25 cellular contexts compared by ENCODE assay signal in genomic region chr19:41241859-41242258, GRCh38. TPM values are rescaled to one million over a fixed set of nuclear protein-coding genes. Genes with fewer than 3 reads are reported as not detected.
DNase-seq lines count a peak whose midpoint lies in the region; ATAC-seq, FAIRE-seq and TF ChIP-seq lines count a peak whose summit lies in the region.
"Had no signal": no experiment of that assay in that cellular context is flagged by ENCODE, and none has a peak within 500 bp of the region (broad histone marks: within the 10 kb centered on the region; RNA-seq: fewer than 3 reads in every experiment).

No MANE protein-coding gene starts in this region.

- peaks cover 86% of the 10 kb centered on the region for H3K36me3 ChIP-seq in IMR-90 (ENCODE audit: control insufficient read depth, insufficient read depth, low read length)
- H3K36me3 ChIP-seq in K562 (ENCODE audit: control insufficient read depth, insufficient read depth, low read length), result no peaks in the 10 kb centered on the region
- H3K36me3 ChIP-seq in psoas muscle (ENCODE audit: insufficient read depth in 1 of 2, low read depth in 1 of 2), result peaks cover 0 to 9% of the 10 kb centered on the region in 2 donors
- H3K36me3 ChIP-seq: BE2C, BLaER1 had no signal

- H2AK5ac ChIP-seq in IMR-90 (ENCODE audit: low read depth, low read length), result no peak overlapping the region

- no peak overlapping the region for H3K14ac ChIP-seq in IMR-90 (replicated peaks; ENCODE audit: low read depth, low read length)

- H4K8ac ChIP-seq in IMR-90 (ENCODE audit: low read depth in 2 of 2, low read length in 2 of 2), result no peak overlapping the region; a peak in 1 of 4 replicates

- H3K4me2 ChIP-seq in A549 (no peak overlapping the region), IMR-90 (ENCODE audit: low read depth, low read length) (no peak overlapping the region), K562 (ENCODE audit: insufficient read depth, low read length) (no peak overlapping the region)
- H3K4me2 ChIP-seq: BLaER1 had no signal

- H4K91ac ChIP-seq in IMR-90 (ENCODE audit: insufficient read depth, low read depth, low read length), result no peak overlapping the region

- in situ Hi-C loops in IMR-90 (cut with MboI; ENCODE audit: low sequenced_read_pairs) (no loop called here), K562 (cut with MboI) (no loop called here)

- peak overlapping the region; percentile 31 for H2AK9ac ChIP-seq in IMR-90 (replicated peaks; ENCODE audit: low read depth, low read length, poor library complexity)

- CTCF ChIA-PET in A549 (lab: Yijun Ruan, JAX) (interaction anchor here (0.6 to 27.6 kb wide), 9 partner anchors 11 to 579 kb away, joined by 3 to 1023 read pairs (median 4); partner anchors contain the start of genes AXL, CYP2S1 and HNRNPUL1), IMR-90 (lab: Yijun Ruan, JAX) (interaction anchor here (0.6 kb wide), 1 partner anchor 37 kb away, joined by 9 read pairs; no protein-coding TSS in a partner anchor), K562 (lab: Yijun Ruan, JAX; ENCODE audit: low intra/inter-chr PET ratio) (no interaction called here)

- no peak overlapping the region for H3K56ac ChIP-seq in IMR-90 (ENCODE audit: extremely low read depth, insufficient read depth, low read length)

- no peak for FAIRE-seq in A549 (lab: Jason Lieb, UNC)
- FAIRE-seq in K562 (lab: Jason Lieb, UNC), result no peak
- FAIRE-seq: GM12878, GM12892, GM18507 had no signal

- no peaks in the 10 kb centered on the region for H3K9me3 ChIP-seq in A549
- no peaks in the 10 kb centered on the region for H3K9me3 ChIP-seq in IMR-90 (ENCODE audit: control insufficient read depth, insufficient read depth, low read length)
- H3K9me3 ChIP-seq in K562 (replicated peaks; ENCODE audit: control insufficient read depth, insufficient read depth, low read depth, low read length), result no peaks in the 10 kb centered on the region
- H3K9me3 ChIP-seq in psoas muscle, result no peaks in the 10 kb centered on the region
- H3K9me3 ChIP-seq: BE2C, BLaER1 had no signal

- H2BK120ac ChIP-seq in IMR-90 (ENCODE audit: low read depth, low read length), result no peak overlapping the region

- no peak overlapping the region for H2BK15ac ChIP-seq in IMR-90 (ENCODE audit: low read depth, low read length)

- peak overlapping the region; percentile 49; the same call in 1 of the 2 replicates for H3K23ac ChIP-seq in IMR-90 (ENCODE audit: low read depth, low read length)

- TF ChIP-seq RAD21 in A549 (conservative IDR thresholded peaks at IDR 0.05 in 1 of 2, IDR thresholded peaks at IDR 0.05 in 1 of 2) (no peak), IMR-90 (IDR thresholded peaks at IDR 0.05; ENCODE audit: low read length) (no peak), K562 (CRISPR knock-in tag; conservative IDR thresholded peaks at IDR 0.05 in 1 of 2, IDR thresholded peaks at IDR 0.05 in 1 of 2) (no peak)

- H3K27ac ChIP-seq in A549 (no peak overlapping the region), IMR-90 (ENCODE audit: insufficient read depth, low read length) (no peak overlapping the region), K562 (ENCODE audit: extremely low read depth, low read depth, low read length) (no peak overlapping the region), psoas muscle (no peak overlapping the region)
- H3K27ac ChIP-seq: 22Rv1, BLaER1 had no signal

- H3K4me1 ChIP-seq in A549, result no peaks in the 10 kb centered on the region
- H3K4me1 ChIP-seq in IMR-90 (ENCODE audit: control insufficient read depth, insufficient read depth, low read length), result no peaks in the 10 kb centered on the region
- H3K4me1 ChIP-seq in K562 (replicated peaks in 1 of 2; ENCODE audit: control insufficient read depth in 2 of 2, insufficient read depth in 2 of 2, low read length in 2 of 2), result peaks cover 0 to 6% of the 10 kb centered on the region in 2 experiments; a peak in 2 of 5 replicates
- no peaks in the 10 kb centered on the region for H3K4me1 ChIP-seq in psoas muscle
- H3K4me1 ChIP-seq: BE2C had no signal

- ATAC-seq in A549, result no peak
- no peak for ATAC-seq in IMR-90 (ENCODE audit: low read depth)
- no peak for ATAC-seq in K562
- no peak for ATAC-seq in psoas muscle
- no peak for ATAC-seq in HG03025 (IDR thresholded peaks at IDR 0.05; ENCODE audit: low FRiP score, unreplicated experiment)
- ATAC-seq: GM12878 had no signal

- no peak overlapping the region; the same call in 1 of the 2 replicates for H4K5ac ChIP-seq in IMR-90 (ENCODE audit: low read depth, low read length)

- intact Hi-C loops in IMR-90 (cut with micrococcal nuclease) (no loop called here), K562 (cut with micrococcal nuclease) (no loop called here), psoas muscle (cut with DNase I) (no loop called here)

- TF ChIP-seq EP300 in A549 (IDR thresholded peaks at IDR 0.05), result no peak
- no peak for TF ChIP-seq EP300 in K562 (IDR thresholded peaks at IDR 0.05; ENCODE audit: low read length)

- H2AFZ ChIP-seq in IMR-90 (replicated peaks; ENCODE audit: low read length, poor library complexity) (no peak overlapping the region), K562 (ENCODE audit: low read depth, low read length) (no peak overlapping the region)

- BruUV-seq in IMR-90 (replicated peaks; lab: Mats Ljungman, UMichigan) (no TSS peak), K562 (replicated peaks; lab: Mats Ljungman, UMichigan) (no TSS peak)

- H3K18ac ChIP-seq in IMR-90 (ENCODE audit: low read depth, low read length), result no peak overlapping the region

- no peak for TF ChIP-seq CTCF in A549 (IDR thresholded peaks at IDR 0.05)
- TF ChIP-seq CTCF in IMR-90 (conservative IDR thresholded peaks at IDR 0.05; ENCODE audit: low read depth, low read length), result no peak
- TF ChIP-seq CTCF in K562 (IDR thresholded peaks at IDR 0.05 in 2 of 3, conservative IDR thresholded peaks at IDR 0.05 in 1 of 3; ENCODE audit: insufficient read depth in 2 of 3, low read depth in 1 of 3, low read length in 3 of 3), result no peak
- TF ChIP-seq CTCF in psoas muscle (IDR thresholded peaks at IDR 0.05), result no peak

- no peak overlapping the region for H3K9ac ChIP-seq in IMR-90 (ENCODE audit: low read depth, low read length)
- no peak overlapping the region for H3K9ac ChIP-seq in K562 (ENCODE audit: insufficient read depth in 1 of 2, low read depth in 2 of 2, low read length in 2 of 2)
- H3K9ac ChIP-seq: BLaER1 had no signal

- dilution Hi-C loops in IMR-90 (cut with HindIII; ENCODE audit: low sequenced_read_pairs, unreplicated experiment), result no loop called here

- POLR2A ChIA-PET in A549 (lab: Yijun Ruan, JAX), result interaction anchor here (0.7 kb wide), 2 partner anchors 38 to 595 kb away, joined by 3 read pairs; no protein-coding TSS in a partner anchor
- POLR2A ChIA-PET in IMR-90 (lab: Charles Lee; ENCODE audit: unreplicated experiment), result no interaction called here
- POLR2A ChIA-PET in K562 (lab: Yijun Ruan, JAX), result no interaction called here

- H3K4me3 ChIP-seq in A549, result no peak overlapping the region
- H3K4me3 ChIP-seq in IMR-90 (ENCODE audit: insufficient read depth, low read depth, low read length), result no peak overlapping the region
- H3K4me3 ChIP-seq in K562, result no peak overlapping the region
- H3K4me3 ChIP-seq in psoas muscle, result no peak overlapping the region
- H3K4me3 ChIP-seq: BLaER1, GM12878 had no signal

- H3K27me3 ChIP-seq in IMR-90 (ENCODE audit: control insufficient read depth, insufficient read depth, low read length) (no peaks in the 10 kb centered on the region), K562 (ENCODE audit: control insufficient read depth in 2 of 2, insufficient read depth in 2 of 2, low read length in 2 of 2) (peaks cover 5 to 21% of the 10 kb centered on the region in 2 experiments; a peak in 3 of 5 replicates), psoas muscle (ENCODE audit: insufficient read depth in 3 of 3, low read length in 2 of 3) (peaks cover 0 to 5% (median 0%) of the 10 kb centered on the region in 3 donors)
- H3K27me3 ChIP-seq: BLaER1 had no signal

- peaks cover 41% of the 10 kb centered on the region for H4K20me1 ChIP-seq in IMR-90 (ENCODE audit: insufficient read depth, low read length)
- H4K20me1 ChIP-seq in K562 (replicated peaks; ENCODE audit: control insufficient read depth, insufficient read depth, low read length), result no peaks in the 10 kb centered on the region
- H4K20me1 ChIP-seq: BLaER1 had no signal

- H3K4ac ChIP-seq in IMR-90 (ENCODE audit: low read depth, low read length), result no peak overlapping the region

- H2BK20ac ChIP-seq in IMR-90 (ENCODE audit: low read depth, low read length), result no peak overlapping the region

- no peak for TF ChIP-seq POLR2A in A549 (IDR thresholded peaks at IDR 0.05; ENCODE audit: low read length)
- TF ChIP-seq POLR2A in IMR-90 (IDR thresholded peaks at IDR 0.05; ENCODE audit: low read depth, low read length), result no peak
- no peak for TF ChIP-seq POLR2A in K562 (conservative IDR thresholded peaks at IDR 0.05)

- H2BK5ac ChIP-seq in IMR-90 (ENCODE audit: low read depth, low read length, poor library complexity, severe bottlenecking), result no peak overlapping the region

- H3K79me1 ChIP-seq in IMR-90 (ENCODE audit: low read depth in 1 of 2, low read length in 2 of 2), result peaks cover 69 to 74% of the 10 kb centered on the region in 2 experiments

- WGBS in A549 (ENCODE audit: missing lambda C conversion rate), result 88% methylated on average over 5 of the region's 5 CpGs
- WGBS in IMR-90 (ENCODE audit: extremely low coverage in 2 of 2, insufficient read length in 1 of 2), 2 experiments, result 65 to 100% methylated on average over 2 of the region's 5 CpGs
- 8% methylated on average over 5 of the region's 5 CpGs for WGBS in K562 (ENCODE audit: insufficient coverage, low coverage, missing lambda C conversion rate)
- 82 to 92% (median 87%) methylated on average over 5 of the region's 5 CpGs for WGBS in psoas muscle, 3 donors

- DNase-seq in A549 (ENCODE audit: low read depth in 1 of 2, low spot score in 1 of 2), result no peak
- no peak for DNase-seq in IMR-90
- DNase-seq in K562 (ENCODE audit: extremely low read depth in 1 of 4, low spot score in 3 of 4), result no peak
- DNase-seq in psoas muscle, result no peak
- DNase-seq: ACHN; BE2C; C1 segment of cervical spinal cord; CD4-positive, alpha-beta memory T cell; CD4-positive, CD25-positive, alpha-beta regulatory T cell; CD8-positive, alpha-beta memory T cell; COR-L47; DMS 273 treated with DMSO at 0.1 percent for 48 hours; DMS153; DMS53; DMS79; DND-41; EL; GDM1 had no signal

- H3K79me2 ChIP-seq in K562 (ENCODE audit: control insufficient read depth, insufficient read depth, low read length), result no peaks in the 10 kb centered on the region

- H3K9me1 ChIP-seq in IMR-90 (ENCODE audit: insufficient read depth, low read length), result peaks cover 14% of the 10 kb centered on the region
- H3K9me1 ChIP-seq in K562 (ENCODE audit: control insufficient read depth, insufficient read depth, low read length), result peaks cover 2% of the 10 kb centered on the region

RNA-seq across cellular contexts. Expression of gene HNRNPUL1, which starts 22.3 kb away (rescaled TPM):
- polyA plus RNA-seq in A549 (2011; rRNA removed) (89.5 and 117 TPM in 2 replicates), A549 (2017; fragmentation: RNase III; extraction: RNeasy Plus Mini Kit Qiagen cat#74134 plus additional on column Dnase treatment) (272 to 278 TPM (median 273 TPM) in 3 replicates), IMR-90 (2012; rRNA removed) (67.3 and 68.1 TPM in 2 replicates), K562 (2011; rRNA removed) (39.2 and 59.3 TPM in 2 replicates), K562 (2014; fragmentation: Illumina TruSeq; extraction: Trizol) (138 and 160 TPM in 2 replicates), K562 (2014; fragmentation: Nextera tagmentation; extraction: Ambion mirVana) (1 to 10 TPM; 7.3 to 9.4 TPM), K562 (2014; rRNA removed) (93.8 and 107 TPM in 2 replicates), psoas muscle (10 to 100 TPM; 54.3 to 82.3 (median 69.2) TPM)
- polyA plus RNA-seq in A549 (2012; cell fraction: cytosol; rRNA removed), result 77.4 and 104 TPM in 2 replicates
- polyA plus RNA-seq in A549 (2012; cell fraction: nucleus; rRNA removed), result 94.8 and 133 TPM in 2 replicates
- polyA minus RNA-seq in A549 (2011; rRNA and poly(A)+ RNA removed), result 118 and 124 TPM in 2 replicates
- total RNA-seq in IMR-90 (2012; rRNA removed) (50.7 and 56.1 TPM in 2 replicates), K562 (2014; rRNA removed) (85.0 and 99.3 TPM in 2 replicates), K562 (2014; rRNA removed; fragmentation: Illumina TruSeq; extraction: Trizol) (69.9 and 78.2 TPM in 2 replicates), K562 (2015; rRNA removed; fragmentation: Illumina TruSeq; extraction: Trizol) (85.9 and 88.7 TPM in 2 replicates), K562 (2021) (196 and 211 TPM in 2 replicates), psoas muscle (100 to 1,000 TPM in 2 of 4 donors, 10 to 100 TPM in 2; 82.2 to 129 (median 105) TPM)
- polyA plus RNA-seq in IMR-90 (2012; cell fraction: cytosol; rRNA removed), result 51.7 and 53.7 TPM in 2 replicates
- polyA plus RNA-seq in IMR-90 (2012; cell fraction: nucleus; rRNA removed; ENCODE audit: low replicate concordance), result 65.4 and 102 TPM in 2 replicates
- total RNA-seq in K562 (2011; cell fraction: chromatin; rRNA removed; ENCODE audit: low replicate concordance), result 232 and 237 TPM in 2 replicates
- 95.1 and 105 TPM in 2 replicates for total RNA-seq in K562 (2011; cell fraction: nucleolus; rRNA removed)
- 117 and 149 TPM in 2 replicates for total RNA-seq in K562 (2011; cell fraction: nucleoplasm; rRNA removed)
- 36.1 and 60.0 TPM in 2 replicates for polyA plus RNA-seq in K562 (2011; cell fraction: cytosol; rRNA removed)
- polyA plus RNA-seq in K562 (2011; cell fraction: nucleus; rRNA removed), result 43.7 and 55.9 TPM in 2 replicates
- 121 and 132 TPM in 2 replicates for polyA plus RNA-seq in K562 (2012)
- 53.3 and 64.4 TPM in 2 replicates for polyA minus RNA-seq in K562 (2011; rRNA and poly(A)+ RNA removed)
- polyA minus RNA-seq in K562 (2011; cell fraction: cytosol; rRNA and poly(A)+ RNA removed), result 50.4 and 56.1 TPM in 2 replicates
- polyA minus RNA-seq in K562 (2011; cell fraction: nucleus; rRNA and poly(A)+ RNA removed), result 40.3 and 68.6 TPM in 2 replicates

RNA-seq across cellular contexts. Expression of gene AXL, which starts 22.8 kb away (rescaled TPM):
- polyA plus RNA-seq in A549 (2011; rRNA removed) (60.1 and 60.3 TPM in 2 replicates), A549 (2017; fragmentation: RNase III; extraction: RNeasy Plus Mini Kit Qiagen cat#74134 plus additional on column Dnase treatment) (45.4 to 69.4 TPM (median 47.8 TPM) in 3 replicates), IMR-90 (2012; rRNA removed) (212 and 235 TPM in 2 replicates), K562 (2011; rRNA removed) (6.0 and 6.6 TPM in 2 replicates), K562 (2014; fragmentation: Illumina TruSeq; extraction: Trizol) (1.6 and 2.0 TPM in 2 replicates), K562 (2014; fragmentation: Nextera tagmentation; extraction: Ambion mirVana) (1 to 10 TPM; 1.9 to 2.0 TPM), K562 (2014; rRNA removed) (1.1 and 1.2 TPM in 2 replicates), psoas muscle (1 to 10 TPM; 3.3 to 4.4 (median 4.3) TPM)
- polyA plus RNA-seq in A549 (2012; cell fraction: cytosol; rRNA removed), result 66.8 and 78.1 TPM in 2 replicates
- polyA plus RNA-seq in A549 (2012; cell fraction: nucleus; rRNA removed), result 128 and 129 TPM in 2 replicates
- 378 and 386 TPM in 2 replicates for polyA minus RNA-seq in A549 (2011; rRNA and poly(A)+ RNA removed)
- total RNA-seq in IMR-90 (2012; rRNA removed) (444 and 466 TPM in 2 replicates), K562 (2014; rRNA removed) (1.6 and 2.6 TPM in 2 replicates), K562 (2014; rRNA removed; fragmentation: Illumina TruSeq; extraction: Trizol) (1.2 and 1.4 TPM in 2 replicates), K562 (2015; rRNA removed; fragmentation: Illumina TruSeq; extraction: Trizol) (0.79 and 0.80 TPM in 2 replicates), K562 (2021) (3.0 and 3.4 TPM in 2 replicates), psoas muscle (10 to 100 TPM in 2 of 4 donors, 1 to 10 TPM in 2; 8.4 to 13.6 (median 11.0) TPM)
- polyA plus RNA-seq in IMR-90 (2012; cell fraction: cytosol; rRNA removed), result 163 and 168 TPM in 2 replicates
- 125 and 184 TPM in 2 replicates for polyA plus RNA-seq in IMR-90 (2012; cell fraction: nucleus; rRNA removed; ENCODE audit: low replicate concordance)
- total RNA-seq in K562 (2011; cell fraction: chromatin; rRNA removed; ENCODE audit: low replicate concordance), result 5.6 and 26.9 TPM in 2 replicates
- 15.1 and 31.7 TPM in 2 replicates for total RNA-seq in K562 (2011; cell fraction: nucleolus; rRNA removed)
- total RNA-seq in K562 (2011; cell fraction: nucleoplasm; rRNA removed), result 14.5 and 18.9 TPM in 2 replicates
- 5.2 and 17.6 TPM in 2 replicates for polyA plus RNA-seq in K562 (2011; cell fraction: cytosol; rRNA removed)
- 3.2 and 12.0 TPM in 2 replicates for polyA plus RNA-seq in K562 (2011; cell fraction: nucleus; rRNA removed)
- polyA plus RNA-seq in K562 (2012), result 1.4 and 3.0 TPM in 2 replicates
- 20.1 and 36.0 TPM in 2 replicates for polyA minus RNA-seq in K562 (2011; rRNA and poly(A)+ RNA removed)
- 21.2 and 32.5 TPM in 2 replicates for polyA minus RNA-seq in K562 (2011; cell fraction: cytosol; rRNA and poly(A)+ RNA removed)
- 4.9 and 8.2 TPM in 2 replicates for polyA minus RNA-seq in K562 (2011; cell fraction: nucleus; rRNA and poly(A)+ RNA removed)
- total RNA-seq: CD4-positive, CD25-positive, alpha-beta regulatory T cell had no signal

RNA-seq across cellular contexts. Expression of gene CYP2S1, which starts 48.8 kb away (rescaled TPM):
- polyA plus RNA-seq in A549 (2011; rRNA removed) (8.6 and 19.7 TPM in 2 replicates), A549 (2017; fragmentation: RNase III; extraction: RNeasy Plus Mini Kit Qiagen cat#74134 plus additional on column Dnase treatment) (25.2 to 28.1 TPM (median 26.6 TPM) in 3 replicates), IMR-90 (2012; rRNA removed) (0.98 and 2.1 TPM in 2 replicates), K562 (2011; rRNA removed) (0.46 and 0.60 TPM in 2 replicates), K562 (2014; fragmentation: Illumina TruSeq; extraction: Trizol) (0.71 and 0.79 TPM in 2 replicates), K562 (2014; fragmentation: Nextera tagmentation; extraction: Ambion mirVana) (under 1 TPM; 0.13 to 0.20 TPM), K562 (2014; rRNA removed) (0.48 and 0.77 TPM in 2 replicates), psoas muscle (under 1 TPM; 0.10 to 0.56 (median 0.26) TPM)
- 12.2 and 13.5 TPM in 2 replicates for polyA plus RNA-seq in A549 (2012; cell fraction: cytosol; rRNA removed)
- 18.7 and 22.1 TPM in 2 replicates for polyA plus RNA-seq in A549 (2012; cell fraction: nucleus; rRNA removed)
- 14.1 and 16.4 TPM in 2 replicates for polyA minus RNA-seq in A549 (2011; rRNA and poly(A)+ RNA removed)
- total RNA-seq in IMR-90 (2012; rRNA removed) (0.54 and 0.83 TPM in 2 replicates), K562 (2014; rRNA removed) (0.41 and 2.7 TPM in 2 replicates), K562 (2014; rRNA removed; fragmentation: Illumina TruSeq; extraction: Trizol) (0.13 and 0.18 TPM in 2 replicates), K562 (2015; rRNA removed; fragmentation: Illumina TruSeq; extraction: Trizol) (0.07 and 0.15 TPM in 2 replicates), K562 (2021) (1.9 and 2.6 TPM in 2 replicates), psoas muscle (1 to 10 TPM in 1 of 4 donors, under 1 TPM in 3; 0.27 to 1.1 (median 0.62) TPM)
- 0.75 and 1.4 TPM in 2 replicates for polyA plus RNA-seq in IMR-90 (2012; cell fraction: cytosol; rRNA removed)
- polyA plus RNA-seq in IMR-90 (2012; cell fraction: nucleus; rRNA removed; ENCODE audit: low replicate concordance), result 0.77 and 1.2 TPM in 2 replicates
- total RNA-seq in K562 (2011; cell fraction: chromatin; rRNA removed; ENCODE audit: low replicate concordance), result 0.90 and 1.3 TPM in 2 replicates
- total RNA-seq in K562 (2011; cell fraction: nucleolus; rRNA removed), result 2.0 TPM in 2 replicates
- 1.0 and 1.5 TPM in 2 replicates for total RNA-seq in K562 (2011; cell fraction: nucleoplasm; rRNA removed)
- 0.37 and 0.95 TPM in 2 replicates for polyA plus RNA-seq in K562 (2011; cell fraction: cytosol; rRNA removed)
- 0.97 and 4.3 TPM in 2 replicates for polyA plus RNA-seq in K562 (2011; cell fraction: nucleus; rRNA removed)
- 1.1 and 2.8 TPM in 2 replicates for polyA plus RNA-seq in K562 (2012)
- 0.33 and 0.42 TPM in 2 replicates for polyA minus RNA-seq in K562 (2011; rRNA and poly(A)+ RNA removed)
- polyA minus RNA-seq in K562 (2011; cell fraction: cytosol; rRNA and poly(A)+ RNA removed), result 0.76 and 1.5 TPM in 2 replicates
- 0.22 and 0.27 TPM in 2 replicates for polyA minus RNA-seq in K562 (2011; cell fraction: nucleus; rRNA and poly(A)+ RNA removed)
- total RNA-seq: CD4-positive, CD25-positive, alpha-beta regulatory T cell; CD8-positive, alpha-beta memory T cell; G401 had no signal
- polyA plus RNA-seq: CD4-positive, alpha-beta memory T cell; CD8-positive, alpha-beta memory T cell had no signal

Comparison
In these comparisons a context has a peak if more than half of its experiments do, and no peak if none do; other contexts are left out.
1. Of the 35 proteins assayed by ChIP-seq in both K562 and A549: peak only in K562: none; only in A549: MAFK; in both: none; in neither: 33; mixed calls (peak in some experiments, not most) for 1.